In the genomic region with DNA sequence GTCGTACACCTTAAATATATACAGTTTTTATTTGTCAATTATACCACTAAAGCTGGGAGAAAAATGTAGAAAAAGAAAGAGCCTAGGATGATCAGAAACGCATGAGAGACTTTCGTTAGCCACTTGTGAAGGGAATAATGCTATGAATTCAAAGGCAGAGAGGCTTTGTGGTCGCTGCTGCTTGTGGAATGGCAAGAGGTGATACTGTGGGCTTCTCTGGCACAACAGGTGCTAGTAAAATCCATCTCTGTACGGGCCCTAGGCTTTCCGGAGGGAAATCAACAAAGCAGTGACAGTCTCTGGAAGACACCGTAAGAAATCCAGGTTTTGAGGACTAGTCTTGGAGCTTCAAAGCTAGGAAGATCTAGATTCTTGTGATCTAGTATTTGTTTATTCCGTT, we compare ENCODE assay signal across 2 cellular contexts.
TF ChIP-seq lines count a peak whose summit lies in the region.

No MANE protein-coding gene starts in this region.

TF ChIP-seq in SK-N-SH, 30 proteins besides CTCF, POLR2A, EP300 and RAD21 (continued from another document):
- TF ChIP-seq, protein P1, sequence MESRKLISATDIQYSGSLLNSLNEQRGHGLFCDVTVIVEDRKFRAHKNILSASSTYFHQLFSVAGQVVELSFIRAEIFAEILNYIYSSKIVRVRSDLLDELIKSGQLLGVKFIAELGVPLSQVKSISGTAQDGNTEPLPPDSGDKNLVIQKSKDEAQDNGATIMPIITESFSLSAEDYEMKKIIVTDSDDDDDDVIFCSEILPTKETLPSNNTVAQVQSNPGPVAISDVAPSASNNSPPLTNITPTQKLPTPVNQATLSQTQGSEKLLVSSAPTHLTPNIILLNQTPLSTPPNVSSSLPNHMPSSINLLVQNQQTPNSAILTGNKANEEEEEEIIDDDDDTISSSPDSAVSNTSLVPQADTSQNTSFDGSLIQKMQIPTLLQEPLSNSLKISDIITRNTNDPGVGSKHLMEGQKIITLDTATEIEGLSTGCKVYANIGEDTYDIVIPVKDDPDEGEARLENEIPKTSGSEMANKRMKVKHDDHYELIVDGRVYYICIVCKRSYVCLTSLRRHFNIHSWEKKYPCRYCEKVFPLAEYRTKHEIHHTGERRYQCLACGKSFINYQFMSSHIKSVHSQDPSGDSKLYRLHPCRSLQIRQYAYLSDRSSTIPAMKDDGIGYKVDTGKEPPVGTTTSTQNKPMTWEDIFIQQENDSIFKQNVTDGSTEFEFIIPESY (IDR thresholded peaks at IDR 0.05; ENCODE audit: borderline replicate concordance, low read depth): no peak

TF ChIP-seq in SK-N-SH treated with all-trans-retinoic acid at 6 μM for 48 hours, 23 proteins besides CTCF, POLR2A, EP300 and RAD21 (continued from another document):
- TF ChIP-seq PPARA (CRISPR knock-in tag; IDR thresholded peaks at IDR 0.05; ENCODE audit: borderline replicate concordance) (no peak), ESRRG (CRISPR knock-in tag; IDR thresholded peaks at IDR 0.05) (no peak), GLIS3 (CRISPR knock-in tag; IDR thresholded peaks at IDR 0.05) (no peak), ARNTL (CRISPR knock-in tag; IDR thresholded peaks at IDR 0.05; ENCODE audit: borderline replicate concordance, low read depth) (no peak)
